ENCODE assay signal across 13 cellular contexts in the genomic region with DNA sequence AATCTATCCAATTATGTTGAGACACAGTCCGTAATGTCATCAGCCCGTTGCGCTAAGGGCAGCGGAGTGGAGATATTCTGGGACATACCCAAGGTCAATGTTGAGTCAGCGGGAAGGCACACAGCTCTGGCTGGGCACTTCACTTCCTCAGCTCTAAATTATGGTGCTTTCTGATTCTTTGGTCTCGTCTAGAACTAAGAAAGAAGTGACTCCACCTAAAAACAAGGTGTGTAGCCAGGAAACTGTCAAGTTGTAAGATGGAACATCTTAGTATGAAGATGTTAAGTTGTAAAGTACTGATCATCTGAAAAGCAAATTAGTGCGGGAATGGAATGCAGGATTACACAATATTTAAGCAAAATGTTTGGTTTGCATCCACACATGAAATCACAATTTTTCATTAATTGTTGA.
A peak's percentile ranks its signal among the peaks of the same experiment; 100 is the strongest.
DNase-seq lines count a peak whose midpoint lies in the region; ATAC-seq, FAIRE-seq and TF ChIP-seq lines count a peak whose summit lies in the region.
"Had no signal": no experiment of that assay in that cellular context is flagged by ENCODE, and none has a peak within 500 bp of the region (broad histone marks: within the 10 kb centered on the region; RNA-seq: fewer than 3 reads in every experiment).

No MANE protein-coding gene starts in this region.

- peak; percentile 72 for FAIRE-seq in H54 (lab: Jason Lieb, UNC)

- peak overlapping the region; percentile 43 for H3K4me2 ChIP-seq in parathyroid adenoma (ENCODE audit: low read length)

- no peak for DNase-seq in H54 (ENCODE audit: insufficient read length, low spot score)
- DNase-seq in RWPE1 (ENCODE audit: low spot score) = peak; percentile 42
- peak; percentile 72 for DNase-seq in fibroblast of mammary gland (ENCODE audit: low read depth)
- no peak for DNase-seq in DMS114 treated with DMSO at 0.1 percent for 48 hours (lab: John Stamatoyannopoulos, UW; ENCODE audit: unreplicated experiment)
- no peak for DNase-seq in HUDEP-2 (lab: John Stamatoyannopoulos, UW; ENCODE audit: unreplicated experiment in 76 of 76)
- no peak for DNase-seq in AML-193 (lab: John Stamatoyannopoulos, UW)
- DNase-seq: CD4-positive, CD25-positive, alpha-beta regulatory T cell; NCI-H1417; NCI-H748 treated with DMSO at 0.1 percent for 48 hours had no signal

- CTCF ChIA-PET in RWPE1 (lab: Yijun Ruan, JAX) = no interaction called here

- no peak overlapping the region for H2AFZ ChIP-seq in parathyroid adenoma

- no peak for TF ChIP-seq CTCF in RWPE1 (conservative IDR thresholded peaks at IDR 0.05; ENCODE audit: low read depth)
- TF ChIP-seq CTCF in fibroblast of mammary gland (conservative IDR thresholded peaks at IDR 0.05; ENCODE audit: control insufficient read depth, insufficient read depth, low read depth, low read length) = no peak
- TF ChIP-seq CTCF in parathyroid adenoma (IDR thresholded peaks at IDR 0.05) = no peak

- no peak overlapping the region for H3K9ac ChIP-seq in parathyroid adenoma

- H3K27me3 ChIP-seq in parathyroid adenoma (ENCODE audit: control insufficient read depth, insufficient read depth, low read length) = no peaks in the 10 kb centered on the region
- H3K27me3 ChIP-seq: ovary had no signal

- no peaks in the 10 kb centered on the region for H3K9me3 ChIP-seq in parathyroid adenoma (ENCODE audit: control insufficient read depth, low read length)
- H3K9me3 ChIP-seq: ovary, thoracic aorta had no signal

- H3K4me3 ChIP-seq in fibroblast of mammary gland (ENCODE audit: control insufficient read depth, low read depth, low read length) = no peak overlapping the region
- no peak overlapping the region for H3K4me3 ChIP-seq in parathyroid adenoma (ENCODE audit: low read depth, low read length)
- H3K4me3 ChIP-seq: ovary, thoracic aorta had no signal

- POLR2A ChIA-PET in RWPE1 (lab: Yijun Ruan, JAX; ENCODE audit: low non-redundant PET) = no interaction called here

- TF ChIP-seq POLR2A in H54 (IDR thresholded peaks at IDR 0.05; ENCODE audit: low read depth, low read length) = no peak

- H3K4me1 ChIP-seq in parathyroid adenoma = peaks cover 12% of the 10 kb centered on the region

- peak overlapping the region; percentile 88 for H3K27ac ChIP-seq in RWPE1
- no peak overlapping the region for H3K27ac ChIP-seq in parathyroid adenoma
- H3K27ac ChIP-seq: ovary, thoracic aorta had no signal

- H3K36me3 ChIP-seq in parathyroid adenoma (ENCODE audit: control insufficient read depth, insufficient read depth, low read length) = no peaks in the 10 kb centered on the region
- H3K36me3 ChIP-seq: ovary, thoracic aorta had no signal

- no peak for ATAC-seq in GM19351 (IDR thresholded peaks at IDR 0.05; ENCODE audit: unreplicated experiment)

- no peaks in the 10 kb centered on the region for H3K79me2 ChIP-seq in parathyroid adenoma

Comparison
In these comparisons a context has a peak if more than half of its experiments do, and no peak if none do; other contexts are left out.
1. DNase-seq: peak in RWPE1 (single experiment) and fibroblast of mammary gland (single experiment); none in H54 (single experiment), DMS114 treated with DMSO at 0.1 percent for 48 hours (single experiment), HUDEP-2 (0 of 76) and AML-193 (0 of 2).